Comparison of ENCODE assay signal across 1 cellular context in the genomic region with DNA sequence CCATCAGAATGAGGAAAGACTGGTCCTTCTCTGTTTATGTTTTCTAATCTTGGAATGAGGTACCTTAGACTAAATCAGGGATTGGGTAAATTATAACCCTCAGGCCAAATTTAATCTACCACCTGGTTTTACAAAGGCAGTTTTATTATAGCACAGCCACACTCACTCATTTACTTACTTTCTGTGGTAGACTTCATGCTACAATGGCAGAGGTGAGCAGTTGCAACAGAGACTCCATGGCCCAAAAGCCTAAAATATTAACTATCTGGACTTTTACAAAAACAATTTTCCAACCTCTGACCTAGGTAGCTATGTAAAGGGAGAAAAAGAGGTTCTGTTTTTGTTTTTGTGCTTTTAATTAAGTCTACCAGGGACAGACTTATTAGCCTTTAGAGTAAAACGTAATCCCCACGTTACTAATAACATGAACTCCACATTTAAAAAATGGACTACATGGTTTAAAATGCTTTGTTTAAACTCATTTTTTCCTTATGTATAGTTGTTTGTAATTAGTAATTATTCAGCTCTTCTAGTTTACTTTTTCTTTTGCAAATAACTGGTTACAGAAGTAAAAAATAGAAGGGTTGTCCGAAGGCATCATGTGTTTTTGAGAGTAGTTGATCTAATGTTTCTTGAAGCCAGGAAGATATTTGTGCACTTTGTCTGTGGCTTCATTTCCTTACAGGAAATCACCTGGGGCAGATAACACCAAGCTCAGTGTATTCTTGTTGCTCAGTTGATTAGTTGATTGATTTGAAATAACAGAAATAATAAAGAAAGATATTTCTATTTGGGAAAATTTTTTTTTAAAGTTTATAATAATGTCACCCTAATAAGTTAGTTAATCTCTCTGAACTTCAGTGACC.
TF ChIP-seq lines count a peak whose summit lies in the region.

No MANE protein-coding gene starts in this region.

TF ChIP-seq in endothelial cell of umbilical vein, 7 proteins besides CTCF, POLR2A, EP300 and RAD21 (continued from another document):
- TF ChIP-seq MYC (IDR thresholded peaks at IDR 0.05; ENCODE audit: low read depth, low read length) (no peak), POLR2AphosphoS5 (IDR thresholded peaks at IDR 0.05; ENCODE audit: insufficient read depth, low read depth, low read length) (no peak), JUN (IDR thresholded peaks at IDR 0.05; ENCODE audit: borderline replicate concordance, insufficient read depth, insufficient read length, low read depth) (no peak), FOS (IDR thresholded peaks at IDR 0.05; ENCODE audit: borderline replicate concordance, insufficient read depth, low read length) (no peak)
TF ChIP-seq in endothelial cell of umbilical vein: peak in this region for 0.
